In genomic region chr12:10389941-10390340, GRCh38 we compare ENCODE assay signal across 27 cellular contexts. TPM values are rescaled to one million over a fixed set of nuclear protein-coding genes. Genes with fewer than 3 reads are reported as not detected.
DNase-seq lines count a peak whose midpoint lies in the region; ATAC-seq, FAIRE-seq and TF ChIP-seq lines count a peak whose summit lies in the region.
"Had no signal": no experiment of that assay in that cellular context is flagged by ENCODE, and none has a peak within 500 bp of the region (broad histone marks: within the 10 kb centered on the region; RNA-seq: fewer than 3 reads in every experiment).

Gene KLRK1 (minus strand): TSS chr12:10390041. CDS start chr12:10388810, 1,231 bp downstream.

- no peaks in the 10 kb centered on the region for H3K9me3 Mint-ChIP-seq in activated T-cell treated with anti-CD3 and anti-CD28 coated beads, Interleukin-2, amount 50 U/mL, for 24 hours
- no peaks in the 10 kb centered on the region for H3K9me3 Mint-ChIP-seq in stimulated activated naive CD8-positive, alpha-beta T cell treated with anti-CD3 and anti-CD28 coated beads, Interleukin-15, amount 100 ng/mL, for 72 hours
- H3K9me3 Mint-ChIP-seq in activated T-helper 17 cell treated with anti-CD3 and anti-CD28 coated beads, Interleukin-2, amount 50 U/mL, for 72 hours: no peaks in the 10 kb centered on the region

- H3K4me3 Mint-ChIP-seq in activated T-cell treated with anti-CD3 and anti-CD28 coated beads, Interleukin-2, amount 50 U/mL, for 24 hours: peak within 1 kb of the TSS; percentile 79
- peak within 1 kb of the TSS; percentile 84 to 87 for H3K4me3 Mint-ChIP-seq in stimulated activated naive CD8-positive, alpha-beta T cell treated with anti-CD3 and anti-CD28 coated beads, Interleukin-15, amount 100 ng/mL, for 72 hours
- no peak within 1 kb of the TSS for H3K4me3 Mint-ChIP-seq in activated T-helper 17 cell treated with anti-CD3 and anti-CD28 coated beads, Interleukin-2, amount 50 U/mL, for 72 hours
- H3K4me3 Mint-ChIP-seq: T-helper 17 cell had no signal

- CTCF ChIA-PET in RWPE1 (lab: Yijun Ruan, JAX): no interaction called here

- TF ChIP-seq CTCF in RWPE1 (conservative IDR thresholded peaks at IDR 0.05; ENCODE audit: low read depth): no peak

- no peak for ATAC-seq in stimulated activated naive CD8-positive, alpha-beta T cell treated with anti-CD3 and anti-CD28 coated beads, Interleukin-15, amount 100 ng/mL, for 72 hours
- ATAC-seq in activated T-helper 17 cell treated with anti-CD3 and anti-CD28 coated beads, Interleukin-2, amount 50 U/mL, for 72 hours (replicated peaks): no peak
- ATAC-seq: T-helper 17 cell had no signal

- peaks cover 3% of the 10 kb centered on the region for H3K27me3 Mint-ChIP-seq in activated T-cell treated with anti-CD3 and anti-CD28 coated beads, Interleukin-2, amount 50 U/mL, for 24 hours
- no peaks in the 10 kb centered on the region for H3K27me3 Mint-ChIP-seq in stimulated activated naive CD8-positive, alpha-beta T cell treated with anti-CD3 and anti-CD28 coated beads, Interleukin-15, amount 100 ng/mL, for 72 hours
- H3K27me3 Mint-ChIP-seq in activated T-helper 17 cell treated with anti-CD3 and anti-CD28 coated beads, Interleukin-2, amount 50 U/mL, for 72 hours: peaks cover 28% of the 10 kb centered on the region

- H3K27ac ChIP-seq in RWPE1: peak within 1 kb of the TSS; percentile 65
- H3K27ac ChIP-seq: HL-60 had no signal

- peak; percentile 40 for FAIRE-seq in frontal cortex (lab: Jason Lieb, UNC)
- FAIRE-seq: H54 had no signal

- peak within 1 kb of the TSS; percentile 81 for H3K27ac Mint-ChIP-seq in activated T-cell treated with anti-CD3 and anti-CD28 coated beads, Interleukin-2, amount 50 U/mL, for 24 hours
- H3K27ac Mint-ChIP-seq in stimulated activated naive CD8-positive, alpha-beta T cell treated with anti-CD3 and anti-CD28 coated beads, Interleukin-15, amount 100 ng/mL, for 72 hours: peak within 1 kb of the TSS; percentile 92 to 95
- no peak within 1 kb of the TSS for H3K27ac Mint-ChIP-seq in activated T-helper 17 cell treated with anti-CD3 and anti-CD28 coated beads, Interleukin-2, amount 50 U/mL, for 72 hours
- H3K27ac Mint-ChIP-seq: T-helper 17 cell had no signal

- H3K36me3 Mint-ChIP-seq in activated T-cell treated with anti-CD3 and anti-CD28 coated beads, Interleukin-2, amount 50 U/mL, for 24 hours (ENCODE audit: low read depth): peaks cover 18% of the 10 kb centered on the region
- no peaks in the 10 kb centered on the region for H3K36me3 Mint-ChIP-seq in activated T-helper 17 cell treated with anti-CD3 and anti-CD28 coated beads, Interleukin-2, amount 50 U/mL, for 72 hours (ENCODE audit: low read depth)

- H3K4me1 Mint-ChIP-seq in activated T-cell treated with anti-CD3 and anti-CD28 coated beads, Interleukin-2, amount 50 U/mL, for 24 hours (ENCODE audit: low read depth): peaks cover 37% of the 10 kb centered on the region
- H3K4me1 Mint-ChIP-seq in stimulated activated naive CD8-positive, alpha-beta T cell treated with anti-CD3 and anti-CD28 coated beads, Interleukin-15, amount 100 ng/mL, for 72 hours: peaks cover 28% of the 10 kb centered on the region
- no peaks in the 10 kb centered on the region for H3K4me1 Mint-ChIP-seq in activated T-helper 17 cell treated with anti-CD3 and anti-CD28 coated beads, Interleukin-2, amount 50 U/mL, for 72 hours

- no peak for DNase-seq in activated T-cell treated with anti-CD3 and anti-CD28 coated beads, Interleukin-2, amount 50 U/mL, for 24 hours
- DNase-seq in activated T-cell treated with anti-CD3 and anti-CD28 coated beads for 4 hours (no peak), RWPE1 (ENCODE audit: low spot score) (no peak), frontal cortex (ENCODE audit: low spot score in 2 of 2) (no peak), AG20443 (ENCODE audit: low spot score) (no peak)
- DNase-seq in stimulated activated naive CD8-positive, alpha-beta T cell treated with anti-CD3 and anti-CD28 coated beads, Interleukin-15, amount 100 ng/mL, for 72 hours: no peak
- no peak for DNase-seq in stimulated activated CD4-positive, alpha-beta T cell treated with anti-CD3 and anti-CD28 coated beads, Interleukin-15, amount 100 ng/mL, for 24 hours
- DNase-seq: activated CD4-positive, alpha-beta T cell treated with anti-CD3 and anti-CD28 coated beads, Interleukin-2, amount 50 U/mL, for 1 hour; activated naive CD4-positive, alpha-beta T cell treated with anti-CD3 and anti-CD28 coated beads, Interleukin-2, amount 50 U/mL, for 16 hours; C1 segment of cervical spinal cord; cerebellar nuclear complex; DMS 273 treated with DMSO at 0.1 percent for 48 hours; IMR-90; midbrain; NCI-H1417 treated with DMSO at 0.1 percent for 48 hours; NCI-H510A treated with DMSO at 0.1 percent for 48 hours; Peyer's patch; small intestine; stimulated activated CD4-positive, alpha-beta T cell treated with anti-CD3 and anti-CD28 coated beads, Interleukin-2, amount 100 ng/mL, for 48 hours; T-helper 17 cell; upper lobe of left lung had no signal

- POLR2A ChIA-PET in RWPE1 (lab: Yijun Ruan, JAX; ENCODE audit: low non-redundant PET): no interaction called here

RNA-seq across cellular contexts. Expression of gene KLRK1, which starts in this region (rescaled TPM):
- 0.82 TPM for total RNA-seq in frontal cortex
- under 1 TPM; 0.19 to 0.24 TPM for total RNA-seq in activated T-helper 17 cell treated with anti-CD3 and anti-CD28 coated beads, Interleukin-2, amount 50 U/mL, for 72 hours
- total RNA-seq: A172, fibroblast of villous mesenchyme, IMR-90, M059J had no signal
